27 cellular contexts compared by ENCODE assay signal in the genomic region with DNA sequence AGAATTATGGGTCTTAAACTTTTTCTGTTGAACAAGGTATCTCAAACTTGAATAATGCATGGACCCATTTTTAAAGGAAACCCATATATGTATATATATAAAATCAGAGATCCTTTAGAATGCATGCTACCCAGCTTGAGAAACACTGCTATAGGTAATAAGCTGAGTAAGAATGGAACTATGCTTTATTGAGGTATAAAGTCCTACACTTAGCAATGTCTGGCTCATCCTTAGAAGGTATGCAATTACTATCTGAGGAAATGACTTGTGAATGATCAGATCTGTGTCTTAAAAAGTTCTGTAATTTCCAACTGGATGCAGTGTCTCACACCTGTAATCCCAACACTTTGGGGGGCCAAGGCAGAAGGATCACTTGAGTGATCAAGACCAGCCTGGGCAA. TPM values are rescaled to one million over a fixed set of nuclear protein-coding genes. Genes with fewer than 3 reads are reported as not detected.
A peak's percentile ranks its signal among the peaks of the same experiment; 100 is the strongest.
DNase-seq lines count a peak whose midpoint lies in the region; ATAC-seq and TF ChIP-seq lines count a peak whose summit lies in the region.
"Had no signal": no experiment of that assay in that cellular context is flagged by ENCODE, and none has a peak within 500 bp of the region (broad histone marks: within the 10 kb centered on the region; RNA-seq: fewer than 3 reads in every experiment).

No MANE protein-coding gene starts in this region.

- H3K9me3 ChIP-seq in CD8-positive, alpha-beta memory T cell (ENCODE audit: low read length) = no peaks in the 10 kb centered on the region
- H3K9me3 ChIP-seq: colonic mucosa, suprapubic skin, vagina had no signal

- no peaks in the 10 kb centered on the region for H3K27me3 Mint-ChIP-seq in activated naive CD4-positive, alpha-beta T cell treated with anti-CD3 and anti-CD28 coated beads, Interleukin-2, amount 50 U/mL, for 24 hours
- no peaks in the 10 kb centered on the region for H3K27me3 Mint-ChIP-seq in CD8-positive, alpha-beta memory T cell
- H3K27me3 Mint-ChIP-seq in activated CD8-positive, alpha-beta T cell treated with anti-CD3 and anti-CD28 coated beads for 36 hours = no peaks in the 10 kb centered on the region
- H3K27me3 Mint-ChIP-seq: effector memory CD8-positive, alpha-beta T cell had no signal

- H3K4me3 Mint-ChIP-seq in activated naive CD4-positive, alpha-beta T cell treated with anti-CD3 and anti-CD28 coated beads, Interleukin-2, amount 50 U/mL, for 24 hours = no peak overlapping the region
- no peak overlapping the region for H3K4me3 Mint-ChIP-seq in CD8-positive, alpha-beta memory T cell
- H3K4me3 Mint-ChIP-seq in activated CD8-positive, alpha-beta T cell treated with anti-CD3 and anti-CD28 coated beads for 36 hours = no peak overlapping the region
- no peak overlapping the region for H3K4me3 Mint-ChIP-seq in stimulated activated effector memory CD8-positive, alpha-beta T cell treated with anti-CD3 and anti-CD28 coated beads, Interleukin-12 subunit alpha, Interleukin-12 subunit beta, amount 100 ng/mL, for 72 hours
- H3K4me3 Mint-ChIP-seq: HFFc6 had no signal

- H3K4me1 Mint-ChIP-seq in activated naive CD4-positive, alpha-beta T cell treated with anti-CD3 and anti-CD28 coated beads, Interleukin-2, amount 50 U/mL, for 24 hours = peaks cover 67% of the 10 kb centered on the region
- H3K4me1 Mint-ChIP-seq in CD8-positive, alpha-beta memory T cell = peaks cover 55 to 70% (median 63%) of the 10 kb centered on the region in 3 donors
- peaks cover 55% of the 10 kb centered on the region for H3K4me1 Mint-ChIP-seq in activated CD8-positive, alpha-beta T cell treated with anti-CD3 and anti-CD28 coated beads for 36 hours (ENCODE audit: low read depth)
- peaks cover 43% of the 10 kb centered on the region for H3K4me1 Mint-ChIP-seq in stimulated activated effector memory CD8-positive, alpha-beta T cell treated with anti-CD3 and anti-CD28 coated beads, Interleukin-12 subunit alpha, Interleukin-12 subunit beta, amount 100 ng/mL, for 72 hours

- peaks cover 26% of the 10 kb centered on the region for H3K36me3 Mint-ChIP-seq in activated naive CD4-positive, alpha-beta T cell treated with anti-CD3 and anti-CD28 coated beads, Interleukin-2, amount 50 U/mL, for 24 hours
- peaks cover 15 to 70% (median 25%) of the 10 kb centered on the region in 3 donors for H3K36me3 Mint-ChIP-seq in CD8-positive, alpha-beta memory T cell
- H3K36me3 Mint-ChIP-seq in activated CD8-positive, alpha-beta T cell treated with anti-CD3 and anti-CD28 coated beads for 36 hours (ENCODE audit: low read depth) = peaks cover 42% of the 10 kb centered on the region
- H3K36me3 Mint-ChIP-seq in stimulated activated effector memory CD8-positive, alpha-beta T cell treated with anti-CD3 and anti-CD28 coated beads, Interleukin-12 subunit alpha, Interleukin-12 subunit beta, amount 100 ng/mL, for 72 hours = no peaks in the 10 kb centered on the region

- H3K4me1 ChIP-seq in CD8-positive, alpha-beta memory T cell (ENCODE audit: insufficient read depth, low read length) = peaks cover 76% of the 10 kb centered on the region
- H3K4me1 ChIP-seq: colonic mucosa had no signal

- no peak for ATAC-seq in activated CD8-positive, alpha-beta T cell treated with anti-CD3 and anti-CD28 coated beads for 36 hours
- ATAC-seq in stimulated activated effector memory CD8-positive, alpha-beta T cell treated with anti-CD3 and anti-CD28 coated beads, Interleukin-12 subunit alpha, Interleukin-12 subunit beta, amount 100 ng/mL, for 72 hours = peak; percentile 47
- no peak for ATAC-seq in GM21423 (IDR thresholded peaks at IDR 0.05; ENCODE audit: unreplicated experiment)
- ATAC-seq: effector memory CD8-positive, alpha-beta T cell; foreskin keratinocyte; K562; left cardiac atrium had no signal

- no peak for DNase-seq in activated naive CD4-positive, alpha-beta T cell treated with anti-CD3 and anti-CD28 coated beads, Interleukin-2, amount 50 U/mL, for 16 hours
- DNase-seq in CD8-positive, alpha-beta memory T cell = no peak
- DNase-seq in activated CD8-positive, alpha-beta T cell treated with anti-CD3 and anti-CD28 coated beads for 36 hours = no peak
- DNase-seq in stimulated activated effector memory CD8-positive, alpha-beta T cell treated with anti-CD3 and anti-CD28 coated beads, Interleukin-12 subunit alpha, Interleukin-12 subunit beta, amount 100 ng/mL, for 72 hours (ENCODE audit: low spot score in 2 of 2) = no peak
- no peak for DNase-seq in NK-92 treated with Interleukin-12 subunit alpha and Interleukin-12 subunit beta, amount 100 ng/mL, for 24 hours (lab: John Stamatoyannopoulos, UW)
- DNase-seq in T1000 (lab: John Stamatoyannopoulos, UW) = no peak
- DNase-seq: activated CD8-positive, alpha-beta memory T cell treated with anti-CD3 and anti-CD28 coated beads, Interleukin-2, amount 50 U/mL, for 48 hours; colonic mucosa; DMS53; effector memory CD8-positive, alpha-beta T cell; foreskin keratinocyte; GM23248; HFFc6; left cardiac atrium; NCI-H1436; NCI-H2107; NCI-H446; NCI-H82; Right ventricle myocardium superior; stimulated activated CD4-positive, alpha-beta T cell treated with anti-CD3 and anti-CD28 coated beads, Interleukin-1b, Interleukin-23, amount 100 ng/mL, for 48 hours; SW 1271 had no signal

- H3K27me3 ChIP-seq in CD8-positive, alpha-beta memory T cell (ENCODE audit: insufficient read depth, low read length, poor library complexity, severe bottlenecking) = no peaks in the 10 kb centered on the region
- H3K27me3 ChIP-seq: colonic mucosa, foreskin keratinocyte, suprapubic skin, vagina had no signal

- no peaks in the 10 kb centered on the region for H3K9me3 Mint-ChIP-seq in activated naive CD4-positive, alpha-beta T cell treated with anti-CD3 and anti-CD28 coated beads, Interleukin-2, amount 50 U/mL, for 24 hours
- H3K9me3 Mint-ChIP-seq in CD8-positive, alpha-beta memory T cell = no peaks in the 10 kb centered on the region
- peaks cover 2% of the 10 kb centered on the region for H3K9me3 Mint-ChIP-seq in activated CD8-positive, alpha-beta T cell treated with anti-CD3 and anti-CD28 coated beads for 36 hours
- H3K9me3 Mint-ChIP-seq in stimulated activated effector memory CD8-positive, alpha-beta T cell treated with anti-CD3 and anti-CD28 coated beads, Interleukin-12 subunit alpha, Interleukin-12 subunit beta, amount 100 ng/mL, for 72 hours = no peaks in the 10 kb centered on the region
- H3K9me3 Mint-ChIP-seq: effector memory CD8-positive, alpha-beta T cell; HFFc6 had no signal

- peaks cover 21% of the 10 kb centered on the region for H3K36me3 ChIP-seq in CD8-positive, alpha-beta memory T cell (ENCODE audit: insufficient read depth, low read length)
- H3K36me3 ChIP-seq: colonic mucosa, suprapubic skin, vagina had no signal

- no peak for TF ChIP-seq CTCF in activated CD8-positive, alpha-beta T cell treated with anti-CD3 and anti-CD28 coated beads for 36 hours (IDR thresholded peaks at IDR 0.05)

- POLR2A ChIA-PET in CD8-positive, alpha-beta memory T cell (lab: Charles Lee) = interaction anchor here (0.8 to 3.1 kb wide), 3 partner anchors 9 to 18 kb away, joined by 3 to 20 read pairs (median 8); no protein-coding TSS in a partner anchor
- POLR2A ChIA-PET in activated CD8-positive, alpha-beta T cell treated with anti-CD3 and anti-CD28 coated beads for 36 hours (lab: Charles Lee) = interaction anchor here (1.5 to 7.5 kb wide), 5 partner anchors 12 to 59 kb away, joined by 3 to 242 read pairs (median 40); a partner anchor contains a TSS

- no peak overlapping the region for H3K27ac ChIP-seq in CD8-positive, alpha-beta memory T cell (ENCODE audit: low read depth, low read length)
- H3K27ac ChIP-seq: foreskin keratinocyte, GM23248, suprapubic skin, vagina had no signal

- peak overlapping the region; percentile 94 for H3K4me3 ChIP-seq in CD8-positive, alpha-beta memory T cell (ENCODE audit: low read length)
- H3K4me3 ChIP-seq: colonic mucosa, GM23248, K562, suprapubic skin, vagina had no signal

- peak overlapping the region; percentile 56 for H3K27ac Mint-ChIP-seq in activated naive CD4-positive, alpha-beta T cell treated with anti-CD3 and anti-CD28 coated beads, Interleukin-2, amount 50 U/mL, for 24 hours
- peak overlapping the region in 4 of 8 donors; percentile 83 to 92 (median 88) for H3K27ac Mint-ChIP-seq in CD8-positive, alpha-beta memory T cell
- H3K27ac Mint-ChIP-seq in activated CD8-positive, alpha-beta T cell treated with anti-CD3 and anti-CD28 coated beads for 36 hours = peak overlapping the region; percentile 36
- no peak overlapping the region for H3K27ac Mint-ChIP-seq in stimulated activated effector memory CD8-positive, alpha-beta T cell treated with anti-CD3 and anti-CD28 coated beads, Interleukin-12 subunit alpha, Interleukin-12 subunit beta, amount 100 ng/mL, for 72 hours
- H3K27ac Mint-ChIP-seq: HFFc6 had no signal

- intact Hi-C loops in activated CD8-positive, alpha-beta T cell treated with anti-CD3 and anti-CD28 coated beads for 36 hours (cut with micrococcal nuclease) = loop anchor here (5.0 kb wide), 1 partner anchor 60 kb away; a partner anchor contains a TSS

- CTCF ChIA-PET in CD8-positive, alpha-beta memory T cell (lab: Charles Lee) = interaction anchor here (1.3 to 17.3 kb wide), 4 partner anchors 11 to 56 kb away, joined by 3 to 255 read pairs (median 14); a partner anchor contains a TSS
- CTCF ChIA-PET in activated CD8-positive, alpha-beta T cell treated with anti-CD3 and anti-CD28 coated beads for 36 hours (lab: Charles Lee) = interaction anchor here (1.4 to 5.4 kb wide), 4 partner anchors 11 to 190 kb away, joined by 6 to 105 read pairs (median 34); a partner anchor contains a TSS

RNA-seq across cellular contexts. Expression of a gene that starts 11.3 kb away (rescaled TPM):
- total RNA-seq in CD8-positive, alpha-beta memory T cell = 100 to 1,000 TPM; 193 to 209 TPM
- 414 TPM for polyA plus RNA-seq in CD8-positive, alpha-beta memory T cell
- 100 to 1,000 TPM; 194 TPM for total RNA-seq in activated CD8-positive, alpha-beta T cell treated with anti-CD3 and anti-CD28 coated beads for 36 hours
- total RNA-seq: foreskin keratinocyte, GM23248, HT1080 had no signal
- polyA plus RNA-seq: GM23248 had no signal

RNA-seq across cellular contexts. Expression of a gene that starts 17.3 kb away (rescaled TPM):
- 1 to 10 TPM; 2.2 TPM for total RNA-seq in CD8-positive, alpha-beta memory T cell
- polyA plus RNA-seq in CD8-positive, alpha-beta memory T cell = 0.35 TPM
- 1 to 10 TPM; 2.8 to 3.0 TPM for total RNA-seq in activated CD8-positive, alpha-beta T cell treated with anti-CD3 and anti-CD28 coated beads for 36 hours

RNA-seq across cellular contexts. Expression of a gene that starts 38.8 kb away (rescaled TPM):
- total RNA-seq in CD8-positive, alpha-beta memory T cell = 1 to 10 TPM; 1.2 TPM
- 1.0 TPM for polyA plus RNA-seq in CD8-positive, alpha-beta memory T cell
- 1 to 10 TPM; 1.2 TPM for total RNA-seq in activated CD8-positive, alpha-beta T cell treated with anti-CD3 and anti-CD28 coated beads for 36 hours
